ENCODE assay signal across 12 cellular contexts in genomic region chr3:69718832-69719231, GRCh38. TPM values are rescaled to one million over a fixed set of nuclear protein-coding genes. Genes with fewer than 3 reads are reported as not detected.
"Had no signal": no experiment of that assay in that cellular context is flagged by ENCODE, and none has a peak within 500 bp of the region (broad histone marks: within the 10 kb centered on the region; RNA-seq: fewer than 3 reads in every experiment).

No MANE protein-coding gene starts in this region.

- H3K4me1 ChIP-seq: lower lobe of right lung, right lobe of liver had no signal

- H3K4me3 ChIP-seq: lower lobe of right lung, right lobe of liver had no signal

- H3K36me3 ChIP-seq: lower lobe of right lung, right lobe of liver had no signal

- H3K9me3 ChIP-seq: lower lobe of right lung, right lobe of liver had no signal

- H3K27ac ChIP-seq: epithelial cell of prostate, lower lobe of right lung, right lobe of liver had no signal

- DNase-seq: activated CD4-positive, alpha-beta T cell treated with anti-CD3 and anti-CD28 coated beads for 48 hours; activated naive CD4-positive, alpha-beta T cell treated with anti-CD3 and anti-CD28 coated beads for 36 hours; central memory CD4-positive, alpha-beta T cell; cortex of kidney; effector CD8-positive, alpha-beta T cell; lower lobe of right lung; naive thymus-derived CD4-positive, alpha-beta T cell; right lobe of liver; stimulated activated CD4-positive, alpha-beta T cell treated with anti-CD3 and anti-CD28 coated beads, Interleukin-12 subunit alpha, Interleukin-12 subunit beta, amount 100 ng/mL, for 4 hours; stimulated activated naive CD4-positive, alpha-beta T cell treated with Interleukin-2 at 50 U/mL for 16 hours had no signal

- ATAC-seq: activated T-helper 17 cell treated with anti-CD3 and anti-CD28 coated beads, Interleukin-2, amount 50 U/mL, for 72 hours; lower lobe of right lung; naive thymus-derived CD4-positive, alpha-beta T cell; right lobe of liver had no signal

- H3K27me3 ChIP-seq: right lobe of liver had no signal

RNA-seq across cellular contexts. Expression of gene MITF, which starts 20.4 kb away (rescaled TPM):
- total RNA-seq: activated naive CD4-positive, alpha-beta T cell treated with anti-CD3 and anti-CD28 coated beads for 36 hours; activated T-helper 17 cell treated with anti-CD3 and anti-CD28 coated beads, Interleukin-2, amount 50 U/mL, for 72 hours had no signal
- polyA plus RNA-seq: naive thymus-derived CD4-positive, alpha-beta T cell had no signal
